Comparison of ENCODE assay signal across 18 cellular contexts in the genomic region with DNA sequence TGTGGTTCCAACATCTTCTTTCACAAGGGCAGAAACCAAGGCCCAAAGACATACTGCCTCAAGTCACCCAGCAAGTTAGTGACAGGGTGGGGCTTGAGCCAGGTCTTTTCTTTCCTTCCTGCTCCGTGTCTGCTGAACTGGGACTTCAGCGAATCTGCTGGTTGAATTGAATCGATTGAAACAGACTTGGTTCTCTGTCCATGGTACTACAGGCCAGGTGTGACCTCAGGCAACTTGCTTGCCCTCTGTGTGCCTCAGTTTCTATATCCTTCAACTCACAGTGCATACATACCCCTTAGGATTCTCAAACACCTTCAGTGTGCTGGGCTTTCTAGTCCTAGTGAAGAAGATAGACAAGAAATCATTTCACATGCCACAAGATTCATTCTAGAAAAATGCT. TPM values are rescaled to one million over a fixed set of nuclear protein-coding genes. Genes with fewer than 3 reads are reported as not detected.
DNase-seq lines count a peak whose midpoint lies in the region; ATAC-seq, FAIRE-seq and TF ChIP-seq lines count a peak whose summit lies in the region.
"Had no signal": no experiment of that assay in that cellular context is flagged by ENCODE, and none has a peak within 500 bp of the region (broad histone marks: within the 10 kb centered on the region; RNA-seq: fewer than 3 reads in every experiment).

No MANE protein-coding gene starts in this region.

- H3K9me3 ChIP-seq in BLaER1 (no peaks in the 10 kb centered on the region), GM12878 (replicated peaks; ENCODE audit: control insufficient read depth, insufficient read depth, low read length) (no peaks in the 10 kb centered on the region)
- no peaks in the 10 kb centered on the region for H3K9me3 ChIP-seq in CD8-positive, alpha-beta T cell (ENCODE audit: low read length)
- H3K9me3 ChIP-seq: thoracic aorta had no signal

- intact Hi-C loops in CD8-positive, alpha-beta T cell (cut with DNase I, micrococcal nuclease) = loop anchor here in 1 of 2 experiments (2.0 kb wide), 1 partner anchor 40 kb away; no protein-coding TSS in a partner anchor
- intact Hi-C loops in GM12878 (cut with micrococcal nuclease; ENCODE audit: unreplicated experiment) = no loop called here

- H3K9me3 Mint-ChIP-seq in CD8-positive, alpha-beta T cell = no peaks in the 10 kb centered on the region
- no peaks in the 10 kb centered on the region for H3K9me3 Mint-ChIP-seq in nephron progenitor cell
- H3K9me3 Mint-ChIP-seq: dendritic cell treated with granulocyte-macrophage colony-stimulating factor and Interleukin-4, amounts not matched to agents 40 ng/mL and 50 ng/mL, for 4 days had no signal

- no peak for TF ChIP-seq RAD21 in GM12878 (IDR thresholded peaks at IDR 0.05; ENCODE audit: insufficient read depth, low read depth, low read length)

- no peaks in the 10 kb centered on the region; the same call in 1 of the 2 replicates for H3K79me2 ChIP-seq in GM12878 (ENCODE audit: control insufficient read depth, insufficient read depth, low read length)

- in situ Hi-C loops in GM12878 (cut with MboI) = no loop called here

- H3K27ac Mint-ChIP-seq in CD8-positive, alpha-beta T cell = no peak overlapping the region
- no peak overlapping the region for H3K27ac Mint-ChIP-seq in nephron progenitor cell
- H3K27ac Mint-ChIP-seq: activated CD8-positive, alpha-beta T cell treated with anti-CD3 and anti-CD28 coated beads, Interleukin-2, amount 10 ng/mL, durations not matched to agents 7 days and 5 days; dendritic cell treated with granulocyte-macrophage colony-stimulating factor and Interleukin-4, amounts not matched to agents 40 ng/mL and 50 ng/mL, for 4 days had no signal

- H3K9ac ChIP-seq in BLaER1 (no peak overlapping the region), GM12878 (ENCODE audit: control insufficient read depth, insufficient read depth, low read length) (no peak overlapping the region)

- H4K20me1 ChIP-seq in BLaER1 (peaks cover 14% of the 10 kb centered on the region), GM12878 (ENCODE audit: control insufficient read depth, insufficient read depth) (no peaks in the 10 kb centered on the region)

- no peak for DNase-seq in CD8-positive, alpha-beta T cell
- DNase-seq in GM12878 (ENCODE audit: low read depth, low spot score) = no peak
- no peak for DNase-seq in nephron progenitor cell
- no peak for DNase-seq in stimulated activated naive CD4-positive, alpha-beta T cell treated with Interleukin-2 at 50 U/mL for 16 hours (lab: John Stamatoyannopoulos, UW)
- DNase-seq: activated CD8-positive, alpha-beta T cell treated with anti-CD3 and anti-CD28 coated beads, Interleukin-2, amount 10 ng/mL, durations not matched to agents 7 days and 5 days; activated effector memory CD4-positive, alpha-beta T cell treated with Interleukin-2 at 50 U/mL for 16 hours; NCI-H2107; NCI-H526 treated with DMSO at 0.1 percent for 48 hours; occipital lobe; OCI-M1; stimulated activated CD4-positive, alpha-beta T cell treated with anti-CD3 and anti-CD28 coated beads, Interleukin-2, amount 100 ng/mL, for 48 hours had no signal

- TF ChIP-seq CTCF in CD8-positive, alpha-beta T cell (IDR thresholded peaks at IDR 0.05) = no peak
- TF ChIP-seq CTCF in GM12878 (IDR thresholded peaks at IDR 0.05 in 2 of 3, conservative IDR thresholded peaks at IDR 0.05 in 1 of 3; ENCODE audit: control insufficient read depth in 2 of 3, extremely low read depth in 1 of 3, insufficient read depth in 1 of 3, low read depth in 3 of 3, low read length in 3 of 3) (no peak), nephron progenitor cell (IDR thresholded peaks at IDR 0.05) (no peak)

- CTCF ChIA-PET in CD8-positive, alpha-beta T cell (lab: Charles Lee) = no interaction called here
- CTCF ChIA-PET in GM12878 (lab: Yijun Ruan, JAX) = no interaction called here

- peaks cover 3% of the 10 kb centered on the region for H3K36me3 Mint-ChIP-seq in CD8-positive, alpha-beta T cell
- no peaks in the 10 kb centered on the region for H3K36me3 Mint-ChIP-seq in nephron progenitor cell (ENCODE audit: low read depth)

- no peaks in the 10 kb centered on the region for H3K27me3 Mint-ChIP-seq in CD8-positive, alpha-beta T cell (ENCODE audit: low read depth)
- peaks cover 91% of the 10 kb centered on the region for H3K27me3 Mint-ChIP-seq in nephron progenitor cell (ENCODE audit: low read depth, poor library complexity)

- no peak for FAIRE-seq in GM12878 (lab: Jason Lieb, UNC)

- RAD21 ChIA-PET in GM12878 (lab: Charles Lee; ENCODE audit: unreplicated experiment) = no interaction called here

- no peak for TF ChIP-seq POLR2A in GM12878 (IDR thresholded peaks at IDR 0.05; ENCODE audit: low read depth, low read length)

- H3K4me2 ChIP-seq in BLaER1 (peak overlapping the region; percentile 100; the same call in 1 of the 2 replicates), GM12878 (ENCODE audit: control insufficient read depth, insufficient read depth) (no peak overlapping the region)

- WGBS in GM12878 (ENCODE audit: insufficient coverage, insufficient replicate concordance, low lambda C conversion rate, missing lambda C conversion rate) = 73% methylated on average over 3 of the region's 3 CpGs

- no peak overlapping the region for H2AFZ ChIP-seq in GM12878 (ENCODE audit: control insufficient read depth, low read depth, low read length)

- H3K4me1 Mint-ChIP-seq in CD8-positive, alpha-beta T cell (ENCODE audit: low read depth) = peaks cover 16% of the 10 kb centered on the region
- H3K4me1 Mint-ChIP-seq in nephron progenitor cell = peaks cover 26% of the 10 kb centered on the region

- H3K4me1 ChIP-seq in BLaER1 = peaks cover 80% of the 10 kb centered on the region
- peaks cover 18% of the 10 kb centered on the region for H3K4me1 ChIP-seq in CD8-positive, alpha-beta T cell (ENCODE audit: insufficient read depth, low read length)
- H3K4me1 ChIP-seq in GM12878 (ENCODE audit: control insufficient read depth, insufficient read depth, low read length) = peaks cover 5% of the 10 kb centered on the region

- no peak overlapping the region for H3K27ac ChIP-seq in BLaER1
- no peak overlapping the region for H3K27ac ChIP-seq in CD8-positive, alpha-beta T cell (ENCODE audit: low read depth, low read length)
- no peak overlapping the region for H3K27ac ChIP-seq in GM12878 (ENCODE audit: control insufficient read depth, insufficient read depth)
- H3K27ac ChIP-seq: SK-N-MC, thoracic aorta had no signal

- ATAC-seq in CD8-positive, alpha-beta T cell = no peak
- no peak for ATAC-seq in GM12878
- no peak for ATAC-seq in GM21619 (IDR thresholded peaks at IDR 0.05; ENCODE audit: unreplicated experiment)
- no peak for ATAC-seq in HG03045 (IDR thresholded peaks at IDR 0.05; ENCODE audit: unreplicated experiment)
- ATAC-seq: activated CD8-positive, alpha-beta T cell treated with anti-CD3 and anti-CD28 coated beads, Interleukin-2, amount 10 ng/mL, durations not matched to agents 7 days and 5 days; esophagus mucosa had no signal

- H3K36me3 ChIP-seq in BLaER1 (no peaks in the 10 kb centered on the region), GM12878 (ENCODE audit: control insufficient read depth in 2 of 2, insufficient read depth in 2 of 2, low read length in 1 of 2) (no peaks in the 10 kb centered on the region)
- no peaks in the 10 kb centered on the region for H3K36me3 ChIP-seq in CD8-positive, alpha-beta T cell (ENCODE audit: insufficient read depth, low read length)
- H3K36me3 ChIP-seq: thoracic aorta had no signal

- H3K4me3 ChIP-seq in BLaER1 = no peak overlapping the region
- no peak overlapping the region for H3K4me3 ChIP-seq in CD8-positive, alpha-beta T cell (ENCODE audit: low read depth, low read length)
- H3K4me3 ChIP-seq in GM12878 = no peak overlapping the region
- H3K4me3 ChIP-seq: SK-N-MC, thoracic aorta had no signal

- peak overlapping the region; percentile 16 for H3K4me3 Mint-ChIP-seq in CD8-positive, alpha-beta T cell
- peak overlapping the region; percentile 78 for H3K4me3 Mint-ChIP-seq in nephron progenitor cell
- H3K4me3 Mint-ChIP-seq: dendritic cell treated with granulocyte-macrophage colony-stimulating factor and Interleukin-4, amounts not matched to agents 40 ng/mL and 50 ng/mL, for 4 days had no signal

- POLR2A ChIA-PET in CD8-positive, alpha-beta T cell (lab: Charles Lee) = no interaction called here
- POLR2A ChIA-PET in GM12878 (lab: Charles Lee) = no interaction called here

- H3K27me3 ChIP-seq in BLaER1 = peaks cover 40% of the 10 kb centered on the region
- no peaks in the 10 kb centered on the region for H3K27me3 ChIP-seq in CD8-positive, alpha-beta T cell (ENCODE audit: insufficient read depth, low read length)
- H3K27me3 ChIP-seq in GM12878 (replicated peaks in 1 of 2; ENCODE audit: control insufficient read depth in 2 of 2, insufficient read depth in 2 of 2, low read length in 1 of 2) = no peaks in the 10 kb centered on the region

- SMC1A ChIA-PET in GM12878 (lab: Charles Lee; ENCODE audit: uncharacterized antibody, unreplicated experiment) = no interaction called here

- no TSS peak for BruUV-seq in GM12878 (replicated peaks; lab: Mats Ljungman, UMichigan)

- TF ChIP-seq EP300 in GM12878 (IDR thresholded peaks at IDR 0.05; ENCODE audit: borderline replicate concordance in 1 of 2, control insufficient read depth in 1 of 2, low read depth in 2 of 2, low read length in 2 of 2) = no peak

RNA-seq across cellular contexts. Expression of gene ABLIM2, which starts 2.0 kb away (rescaled TPM):
- total RNA-seq in CD8-positive, alpha-beta T cell = 1 to 10 TPM; 1.2 to 1.6 TPM
- 0.37 and 0.42 TPM in 2 replicates for total RNA-seq in GM12878 (2013; cell fraction: nucleolus; rRNA removed)
- total RNA-seq in GM12878 (2014; rRNA removed) (not detected in 2 replicates), GM12878 (2014; rRNA removed; fragmentation: Illumina TruSeq; extraction: Trizol) (not detected in 2 replicates), GM12878 (2021) (0.15 TPM in 1 of 2 replicates, not detected in the other)
- not detected for polyA plus RNA-seq in GM12878 (2011; ENCODE audit: low read depth)
- polyA plus RNA-seq in GM12878 (2011; rRNA removed) (0.04 and 0.05 TPM in 2 replicates), GM12878 (2014; fragmentation: Illumina TruSeq; extraction: Trizol) (0.33 TPM in 1 of 2 replicates, not detected in the other), GM12878 (2014; fragmentation: Nextera tagmentation; extraction: Ambion mirVana) (under 1 TPM in 1 of 2 experiments, not detected in 1; 0.03 TPM), GM12878 (2014; rRNA removed) (not detected in 2 replicates), GM12878 (2016; fragmentation: Nextera tagmentation; extraction: Ambion mirVana) (not detected)
- polyA plus RNA-seq in GM12878 (2011; cell fraction: cytosol; rRNA removed) = 0.03 TPM in 2 replicates
- polyA plus RNA-seq in GM12878 (2011; cell fraction: nucleus; rRNA removed) = 0.09 and 1.5 TPM in 2 replicates
- polyA plus RNA-seq in GM12878 (2012) = 0.07 and 0.14 TPM in 2 replicates
- polyA minus RNA-seq in GM12878 (2011; rRNA and poly(A)+ RNA removed) = not detected in 2 replicates
- not detected in 2 replicates for polyA minus RNA-seq in GM12878 (2011; cell fraction: cytosol; rRNA and poly(A)+ RNA removed)
- polyA minus RNA-seq in GM12878 (2011; cell fraction: nucleus; rRNA and poly(A)+ RNA removed) = 0.29 TPM in 1 of 2 replicates, not detected in the other

RNA-seq across cellular contexts. Expression of gene SH3TC1, which starts 38.5 kb away (rescaled TPM):
- 100 to 1,000 TPM in 1 of 2 experiments, 10 to 100 TPM in 1; 90.7 to 102 TPM for total RNA-seq in CD8-positive, alpha-beta T cell
- total RNA-seq in GM12878 (2013; cell fraction: nucleolus; rRNA removed) = 199 and 223 TPM in 2 replicates
- 30.4 and 33.1 TPM in 2 replicates for total RNA-seq in GM12878 (2014; rRNA removed)
- 14.6 and 15.4 TPM in 2 replicates for total RNA-seq in GM12878 (2014; rRNA removed; fragmentation: Illumina TruSeq; extraction: Trizol)
- 39.6 and 47.0 TPM in 2 replicates for total RNA-seq in GM12878 (2021)
- polyA plus RNA-seq in GM12878 (2011; ENCODE audit: low read depth) = 11.1 TPM
- polyA plus RNA-seq in GM12878 (2011; rRNA removed) = 13.0 and 19.8 TPM in 2 replicates
- 23.9 and 42.0 TPM in 2 replicates for polyA plus RNA-seq in GM12878 (2011; cell fraction: cytosol; rRNA removed)
- polyA plus RNA-seq in GM12878 (2011; cell fraction: nucleus; rRNA removed) = 186 and 189 TPM in 2 replicates
- polyA plus RNA-seq in GM12878 (2012) = 21.8 and 26.5 TPM in 2 replicates
- polyA plus RNA-seq in GM12878 (2014; fragmentation: Illumina TruSeq; extraction: Trizol) = 2.6 and 7.4 TPM in 2 replicates
- under 1 TPM; 0.19 to 0.62 TPM for polyA plus RNA-seq in GM12878 (2014; fragmentation: Nextera tagmentation; extraction: Ambion mirVana)
- 28.4 and 31.8 TPM in 2 replicates for polyA plus RNA-seq in GM12878 (2014; rRNA removed)
- 10 to 100 TPM; 17.0 to 19.8 TPM for polyA plus RNA-seq in GM12878 (2016; fragmentation: Nextera tagmentation; extraction: Ambion mirVana)
- polyA minus RNA-seq in GM12878 (2011; rRNA and poly(A)+ RNA removed) = 23.7 and 77.3 TPM in 2 replicates
- polyA minus RNA-seq in GM12878 (2011; cell fraction: cytosol; rRNA and poly(A)+ RNA removed) = 22.4 and 33.3 TPM in 2 replicates
- 101 and 153 TPM in 2 replicates for polyA minus RNA-seq in GM12878 (2011; cell fraction: nucleus; rRNA and poly(A)+ RNA removed)
